Comparison of ENCODE assay signal across 1 cellular context in the genomic region with DNA sequence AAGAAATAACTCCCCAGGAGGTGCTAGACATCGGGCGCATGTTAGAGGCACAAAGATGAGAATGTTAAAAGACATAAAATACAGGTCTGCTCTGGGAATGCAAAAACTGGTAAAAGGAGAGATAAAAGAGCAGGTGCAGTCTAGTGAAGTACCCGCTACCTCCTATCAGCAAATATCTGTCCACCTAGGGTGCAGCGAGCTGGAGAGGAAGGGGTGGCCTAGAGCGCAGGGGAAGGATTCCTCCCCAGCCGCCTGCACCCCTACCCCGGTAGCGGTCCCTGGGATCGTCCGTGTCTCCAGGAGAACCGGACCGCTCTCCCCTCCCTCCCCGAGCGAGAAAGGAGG.
TF ChIP-seq lines count a peak whose summit lies in the region.

No MANE protein-coding gene starts in this region.

TF ChIP-seq in IMR-90, 13 proteins besides CTCF, POLR2A, EP300 and RAD21 (continued from another document):
- TF ChIP-seq MXI1 (IDR thresholded peaks at IDR 0.05; ENCODE audit: borderline replicate concordance, low read depth, low read length), result no peak
- no peak for TF ChIP-seq CHD1 (IDR thresholded peaks at IDR 0.05; ENCODE audit: low read depth, low read length)
- TF ChIP-seq RFX5 (IDR thresholded peaks at IDR 0.05; ENCODE audit: low read depth, low read length), result no peak
- TF ChIP-seq, protein P1, sequence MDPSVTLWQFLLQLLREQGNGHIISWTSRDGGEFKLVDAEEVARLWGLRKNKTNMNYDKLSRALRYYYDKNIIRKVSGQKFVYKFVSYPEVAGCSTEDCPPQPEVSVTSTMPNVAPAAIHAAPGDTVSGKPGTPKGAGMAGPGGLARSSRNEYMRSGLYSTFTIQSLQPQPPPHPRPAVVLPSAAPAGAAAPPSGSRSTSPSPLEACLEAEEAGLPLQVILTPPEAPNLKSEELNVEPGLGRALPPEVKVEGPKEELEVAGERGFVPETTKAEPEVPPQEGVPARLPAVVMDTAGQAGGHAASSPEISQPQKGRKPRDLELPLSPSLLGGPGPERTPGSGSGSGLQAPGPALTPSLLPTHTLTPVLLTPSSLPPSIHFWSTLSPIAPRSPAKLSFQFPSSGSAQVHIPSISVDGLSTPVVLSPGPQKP (IDR thresholded peaks at IDR 0.05; ENCODE audit: borderline replicate concordance, low read depth, low read length), result no peak
- TF ChIP-seq BHLHE40 (IDR thresholded peaks at IDR 0.05; ENCODE audit: low read depth, low read length), result no peak
- no peak for TF ChIP-seq MAFK (IDR thresholded peaks at IDR 0.05; ENCODE audit: low read depth, low read length)
